Comparison of ENCODE assay signal across 8 cellular contexts in genomic region chr16:68843482-68844210, GRCh38. TPM values are rescaled to one million over a fixed set of nuclear protein-coding genes. Genes with fewer than 3 reads are reported as not detected.
DNase-seq lines count a peak whose midpoint lies in the region; ATAC-seq and TF ChIP-seq lines count a peak whose summit lies in the region.

Gene TANGO6 (plus strand): TSS chr16:68843531. CDS start chr16:68843618, 87 bp downstream.

- TF ChIP-seq CTCF in GM12872 (IDR thresholded peaks at IDR 0.05; ENCODE audit: insufficient read depth, low read depth, low read length) (peak; percentile 56), heart left ventricle (IDR thresholded peaks at IDR 0.05) (peak in 2 of 12 donors; percentile 17 to 21), upper lobe of left lung (IDR thresholded peaks at IDR 0.05) (no peak)

- H3K27ac ChIP-seq in heart left ventricle (peak within 1 kb of the TSS; percentile 68 to 93 (median 86)), upper lobe of left lung (peak within 1 kb of the TSS; percentile 79 to 93 (median 88))

- H3K27me3 ChIP-seq in heart left ventricle (no peaks in the 10 kb centered on the region), upper lobe of left lung (no peaks in the 10 kb centered on the region)

- peak; percentile 89 for ATAC-seq in HG02759 (IDR thresholded peaks at IDR 0.05; ENCODE audit: unreplicated experiment)
- peak; percentile 87 for ATAC-seq in activated naive CD8-positive, alpha-beta T cell treated with anti-CD3 and anti-CD28 coated beads, Interleukin-2, amount 50 U/mL, for 24 hours
- ATAC-seq in heart left ventricle: peak; percentile 93 to 99 (median 99)
- peak; percentile 96 to 98 for ATAC-seq in upper lobe of left lung (ENCODE audit: low FRiP score in 2 of 2)

- TF ChIP-seq POLR2A in heart left ventricle (IDR thresholded peaks at IDR 0.05) (peak in 1 of 2 donors; percentile 59), upper lobe of left lung (IDR thresholded peaks at IDR 0.05) (peak in 3 of 4 donors; percentile 26 to 62 (median 47))

- peak within 1 kb of the TSS; percentile 97 for H3K27ac Mint-ChIP-seq in activated naive CD8-positive, alpha-beta T cell treated with anti-CD3 and anti-CD28 coated beads, Interleukin-2, amount 50 U/mL, for 24 hours

- intact Hi-C loops in heart left ventricle (cut with DNase I): loop anchor here in 6 of 10 donors (2.0 to 10.0 kb wide), 5 partner anchors 306 to 319 kb away; partner anchors contain the start of gene ZFP90 (in 2 of the 6)
- intact Hi-C loops in posterior cingulate gyrus (cut with DNase I): loop anchor here (5.0 kb wide), 2 partner anchors 141 to 316 kb away; no protein-coding TSS in a partner anchor

- H3K4me3 ChIP-seq in heart left ventricle: peak within 1 kb of the TSS; percentile 68 to 99 (median 84)
- H3K4me3 ChIP-seq in upper lobe of left lung: peak within 1 kb of the TSS; percentile 67 to 89 (median 82)

- H3K36me3 ChIP-seq in heart left ventricle (no peaks in the 10 kb centered on the region), upper lobe of left lung (no peaks in the 10 kb centered on the region)

- peaks cover 16% of the 10 kb centered on the region for H3K36me3 Mint-ChIP-seq in activated naive CD8-positive, alpha-beta T cell treated with anti-CD3 and anti-CD28 coated beads, Interleukin-2, amount 50 U/mL, for 24 hours (ENCODE audit: low read depth)

- peak within 1 kb of the TSS; percentile 96 for H3K4me3 Mint-ChIP-seq in activated naive CD8-positive, alpha-beta T cell treated with anti-CD3 and anti-CD28 coated beads, Interleukin-2, amount 50 U/mL, for 24 hours

- peak; percentile 80 to 93 (median 91) for DNase-seq in NCI-H1417 (lab: John Stamatoyannopoulos, UW)
- peak; percentile 79 for DNase-seq in SW480 (ENCODE audit: low spot score)
- peak; percentile 95 for DNase-seq in activated naive CD8-positive, alpha-beta T cell treated with anti-CD3 and anti-CD28 coated beads, Interleukin-2, amount 50 U/mL, for 24 hours
- peak; percentile 84 to 93 (median 89) for DNase-seq in heart left ventricle
- DNase-seq in posterior cingulate gyrus: peak; percentile 73 to 97 (median 85)
- peak; percentile 85 to 97 for DNase-seq in upper lobe of left lung

- TF ChIP-seq EP300 in upper lobe of left lung (IDR thresholded peaks at IDR 0.05): peak in 1 of 4 donors; percentile 3

- H3K9me3 Mint-ChIP-seq in activated naive CD8-positive, alpha-beta T cell treated with anti-CD3 and anti-CD28 coated beads, Interleukin-2, amount 50 U/mL, for 24 hours: no peaks in the 10 kb centered on the region

- no peaks in the 10 kb centered on the region for H3K9me3 ChIP-seq in heart left ventricle
- no peaks in the 10 kb centered on the region for H3K9me3 ChIP-seq in upper lobe of left lung

- H3K4me1 Mint-ChIP-seq in activated naive CD8-positive, alpha-beta T cell treated with anti-CD3 and anti-CD28 coated beads, Interleukin-2, amount 50 U/mL, for 24 hours: peaks cover 42% of the 10 kb centered on the region

- 0 to 1% (median 0%) methylated on average over 20 to 55 of the region's 55 CpGs for WGBS in heart left ventricle, 4 donors
- 1% methylated on average over 15 to 23 of the region's 55 CpGs for WGBS in upper lobe of left lung, 2 donors

- H3K4me1 ChIP-seq in heart left ventricle (peaks cover 0 to 20% (median 7%) of the 10 kb centered on the region in 12 donors), upper lobe of left lung (peaks cover 9 to 22% (median 15%) of the 10 kb centered on the region in 4 donors)

- no peaks in the 10 kb centered on the region for H3K27me3 Mint-ChIP-seq in activated naive CD8-positive, alpha-beta T cell treated with anti-CD3 and anti-CD28 coated beads, Interleukin-2, amount 50 U/mL, for 24 hours

RNA-seq across cellular contexts. Expression of gene TANGO6, which starts in this region (rescaled TPM):
- 10 to 100 TPM in 2 of 9 donors, 1 to 10 TPM in 7; 5.5 to 14.1 (median 8.9) TPM for total RNA-seq in heart left ventricle
- 1 to 10 TPM; 1.8 to 7.5 TPM for polyA plus RNA-seq in heart left ventricle
- 10 to 100 TPM; 11.7 to 30.4 (median 15.5) TPM for total RNA-seq in upper lobe of left lung

Comparison
In these comparisons a context has a peak if more than half of its experiments do, and no peak if none do; other contexts are left out.
1. Peak in every context shown above with its lines: DNase-seq, ATAC-seq, H3K4me3 ChIP-seq and H3K27ac ChIP-seq.